12 cellular contexts compared by ENCODE assay signal in genomic region chr9:130932220-130933069, GRCh38. TPM values are rescaled to one million over a fixed set of nuclear protein-coding genes. Genes with fewer than 3 reads are reported as not detected.
DNase-seq lines count a peak whose midpoint lies in the region; ATAC-seq and TF ChIP-seq lines count a peak whose summit lies in the region.
"Had no signal": no experiment of that assay in that cellular context is flagged by ENCODE, and none has a peak within 500 bp of the region (broad histone marks: within the 10 kb centered on the region; RNA-seq: fewer than 3 reads in every experiment).

No MANE protein-coding gene starts in this region.

- no peak overlapping the region for H3K4me3 Mint-ChIP-seq in stimulated activated naive CD8-positive, alpha-beta T cell treated with anti-CD3 and anti-CD28 coated beads, Interleukin-15, amount 100 ng/mL, for 72 hours
- H3K4me3 Mint-ChIP-seq: activated B cell treated with CpG ODN at 0.5 μM for 24 hours had no signal

- peak overlapping the region; percentile 42 for H3K4me3 ChIP-seq in WI38 (ENCODE audit: low read depth, low read length)
- H3K4me3 ChIP-seq: pancreas had no signal

- peaks cover 9% of the 10 kb centered on the region for H3K4me1 Mint-ChIP-seq in stimulated activated naive CD8-positive, alpha-beta T cell treated with anti-CD3 and anti-CD28 coated beads, Interleukin-15, amount 100 ng/mL, for 72 hours

- peak; percentile 39 for TF ChIP-seq CTCF in WI38 (IDR thresholded peaks at IDR 0.05; ENCODE audit: low read depth, low read length)

- no peak overlapping the region for H3K27ac Mint-ChIP-seq in stimulated activated naive CD8-positive, alpha-beta T cell treated with anti-CD3 and anti-CD28 coated beads, Interleukin-15, amount 100 ng/mL, for 72 hours
- H3K27ac Mint-ChIP-seq: activated B cell treated with CpG ODN at 0.5 μM for 24 hours had no signal

- DNase-seq in stimulated activated naive CD8-positive, alpha-beta T cell treated with anti-CD3 and anti-CD28 coated beads, Interleukin-15, amount 100 ng/mL, for 72 hours: no peak
- no peak for DNase-seq in stimulated activated naive CD8-positive, alpha-beta T cell treated with anti-CD3 and anti-CD28 coated beads, Interleukin-15, Interleukin-2, amounts not matched to agents 100 U/mL and 50 U/mL, for 24 hours
- DNase-seq in left ventricle myocardium superior (peak; percentile 87), superior temporal gyrus (ENCODE audit: extremely low spot score) (no peak), ecto neural progenitor cell (ENCODE audit: low spot score) (no peak)
- DNase-seq: activated B cell treated with CpG ODN at 0.5 μM for 24 hours, cortex of kidney, trophoblast cell had no signal

- intact Hi-C loops in left ventricle myocardium superior (cut with micrococcal nuclease): loop anchor here (10.0 kb wide), 1 partner anchor 68 kb away; no protein-coding TSS in a partner anchor

- ATAC-seq in stimulated activated naive CD8-positive, alpha-beta T cell treated with anti-CD3 and anti-CD28 coated beads, Interleukin-15, amount 100 ng/mL, for 72 hours: peak; percentile 25
- no peak for ATAC-seq in stimulated activated naive CD8-positive, alpha-beta T cell treated with anti-CD3 and anti-CD28 coated beads, Interleukin-15, Interleukin-2, amounts not matched to agents 100 U/mL and 50 U/mL, for 24 hours
- ATAC-seq in left ventricle myocardium superior (peak; percentile 95), HG02973 (IDR thresholded peaks at IDR 0.05; ENCODE audit: unreplicated experiment) (no peak), HG03442 (IDR thresholded peaks at IDR 0.05; ENCODE audit: unreplicated experiment) (no peak)
- ATAC-seq: pancreas had no signal

- H3K27me3 Mint-ChIP-seq in stimulated activated naive CD8-positive, alpha-beta T cell treated with anti-CD3 and anti-CD28 coated beads, Interleukin-15, amount 100 ng/mL, for 72 hours: peaks cover 77% of the 10 kb centered on the region

- no peaks in the 10 kb centered on the region for H3K9me3 Mint-ChIP-seq in stimulated activated naive CD8-positive, alpha-beta T cell treated with anti-CD3 and anti-CD28 coated beads, Interleukin-15, amount 100 ng/mL, for 72 hours
- H3K9me3 Mint-ChIP-seq: activated B cell treated with CpG ODN at 0.5 μM for 24 hours had no signal

RNA-seq across cellular contexts. Expression of gene FIBCD1, which starts 6.6 kb away (rescaled TPM):
- total RNA-seq in left ventricle myocardium superior: 0.40 TPM
- total RNA-seq: activated B cell treated with CpG ODN at 0.5 μM for 24 hours had no signal

RNA-seq across cellular contexts. Expression of gene QRFP, which starts 35.8 kb away (rescaled TPM):
- not detected for total RNA-seq in left ventricle myocardium superior
- total RNA-seq: activated B cell treated with CpG ODN at 0.5 μM for 24 hours, pancreas had no signal

Comparison
In these comparisons a context has a peak if more than half of its experiments do, and no peak if none do; other contexts are left out.
1. ATAC-seq: peak in stimulated activated naive CD8-positive, alpha-beta T cell treated with anti-CD3 and anti-CD28 coated beads, Interleukin-15, amount 100 ng/mL, for 72 hours (single experiment) and left ventricle myocardium superior (single experiment); none in stimulated activated naive CD8-positive, alpha-beta T cell treated with anti-CD3 and anti-CD28 coated beads, Interleukin-15, Interleukin-2, amounts not matched to agents 100 U/mL and 50 U/mL, for 24 hours (single experiment), HG02973 (single experiment) and HG03442 (single experiment).